In genomic region chr1:2124446-2125198, GRCh38 we compare ENCODE assay signal across 16 cellular contexts.
DNase-seq lines count a peak whose midpoint lies in the region; ATAC-seq and TF ChIP-seq lines count a peak whose summit lies in the region.
"Had no signal": no experiment of that assay in that cellular context is flagged by ENCODE, and none has a peak within 500 bp of the region (broad histone marks: within the 10 kb centered on the region; RNA-seq: fewer than 3 reads in every experiment).

No MANE protein-coding gene starts in this region.

- H3K27ac Mint-ChIP-seq in WTC11: peak overlapping the region; percentile 83
- H3K27ac Mint-ChIP-seq in endodermal cell: no peak overlapping the region
- H3K27ac Mint-ChIP-seq: stimulated activated naive CD8-positive, alpha-beta T cell treated with anti-CD3 and anti-CD28 coated beads, Interleukin-15, Interleukin-2, amounts not matched to agents 100 ng/mL and 50 ng/mL, for 24 hours had no signal

- H3K4me2 ChIP-seq in osteoblast (ENCODE audit: insufficient read depth, low read length): no peak overlapping the region

- H3K4me3 Mint-ChIP-seq in WTC11: no peak overlapping the region
- H3K4me3 Mint-ChIP-seq in endodermal cell: no peak overlapping the region
- H3K4me3 Mint-ChIP-seq: stimulated activated naive CD8-positive, alpha-beta T cell treated with anti-CD3 and anti-CD28 coated beads, Interleukin-15, Interleukin-2, amounts not matched to agents 100 ng/mL and 50 ng/mL, for 24 hours had no signal

- H3K36me3 ChIP-seq in left ventricle myocardium inferior: no peaks in the 10 kb centered on the region
- H3K36me3 ChIP-seq in osteoblast (ENCODE audit: insufficient read depth, low read length): no peaks in the 10 kb centered on the region
- H3K36me3 ChIP-seq in endodermal cell (ENCODE audit: control insufficient read depth, insufficient read depth, low read length): no peaks in the 10 kb centered on the region
- no peaks in the 10 kb centered on the region for H3K36me3 ChIP-seq in uterus
- H3K36me3 ChIP-seq in gastrocnemius medialis: no peaks in the 10 kb centered on the region

- no peaks in the 10 kb centered on the region for H3K27me3 Mint-ChIP-seq in WTC11 (ENCODE audit: low read depth)
- H3K27me3 Mint-ChIP-seq in endodermal cell (ENCODE audit: insufficient read depth): no peaks in the 10 kb centered on the region
- H3K27me3 Mint-ChIP-seq: naive B cell; stimulated activated naive CD8-positive, alpha-beta T cell treated with anti-CD3 and anti-CD28 coated beads, Interleukin-15, Interleukin-2, amounts not matched to agents 100 ng/mL and 50 ng/mL, for 24 hours had no signal

- no peak overlapping the region for H2AFZ ChIP-seq in osteoblast (ENCODE audit: low read length)

- H3K27ac ChIP-seq in left ventricle myocardium inferior (replicated peaks): no peak overlapping the region
- no peak overlapping the region for H3K27ac ChIP-seq in osteoblast (ENCODE audit: low read depth, low read length)
- H3K27ac ChIP-seq in endodermal cell (ENCODE audit: low read depth, low read length): no peak overlapping the region
- no peak overlapping the region for H3K27ac ChIP-seq in uterus
- no peak overlapping the region for H3K27ac ChIP-seq in gastrocnemius medialis
- H3K27ac ChIP-seq: foreskin keratinocyte had no signal

- in situ Hi-C loops in gastrocnemius medialis (cut with MboI; ENCODE audit: low sequenced_read_pairs in 4 of 4): no loop called here

- 96% methylated on average over 22 to 31 of the region's 31 CpGs for WGBS in endodermal cell (ENCODE audit: insufficient coverage in 1 of 2, insufficient read length in 1 of 2), 2 experiments

- no peak for ATAC-seq in WTC11
- ATAC-seq in GM21447 (IDR thresholded peaks at IDR 0.05; ENCODE audit: unreplicated experiment): no peak
- no peak for ATAC-seq in gastrocnemius medialis
- ATAC-seq: foreskin keratinocyte had no signal

- peaks cover 3% of the 10 kb centered on the region for H3K9me3 ChIP-seq in left ventricle myocardium inferior (replicated peaks)
- H3K9me3 ChIP-seq in osteoblast (ENCODE audit: low read depth, low read length): no peaks in the 10 kb centered on the region
- H3K9me3 ChIP-seq in endodermal cell (ENCODE audit: control insufficient read depth, low read length): peaks cover 6% of the 10 kb centered on the region
- no peaks in the 10 kb centered on the region for H3K9me3 ChIP-seq in uterus
- H3K9me3 ChIP-seq in gastrocnemius medialis: no peaks in the 10 kb centered on the region

- CTCF ChIA-PET in WTC11 (lab: Charles Lee): interaction anchor here (0.6 to 0.9 kb wide), 2 partner anchors 16 to 50 kb away, joined by 3 read pairs; no protein-coding TSS in a partner anchor

- H3K27me3 ChIP-seq in left ventricle myocardium inferior (ENCODE audit: low read depth): peaks cover 6% of the 10 kb centered on the region
- H3K27me3 ChIP-seq in osteoblast (ENCODE audit: insufficient read depth, low read length): peaks cover 23% of the 10 kb centered on the region
- H3K27me3 ChIP-seq in endodermal cell (ENCODE audit: control insufficient read depth, insufficient read depth, low read length, poor library complexity, severe bottlenecking): no peaks in the 10 kb centered on the region
- no peaks in the 10 kb centered on the region for H3K27me3 ChIP-seq in uterus
- H3K27me3 ChIP-seq in gastrocnemius medialis: peaks cover 18 to 38% (median 22%) of the 10 kb centered on the region in 3 donors
- H3K27me3 ChIP-seq: foreskin keratinocyte had no signal

- no peak overlapping the region for H3K9ac ChIP-seq in endodermal cell (ENCODE audit: extremely low read depth, low read length, poor library complexity, severe bottlenecking)

- H3K4me1 ChIP-seq in left ventricle myocardium inferior: peaks cover 17% of the 10 kb centered on the region
- peaks cover 4% of the 10 kb centered on the region for H3K4me1 ChIP-seq in osteoblast (ENCODE audit: insufficient read depth, low read length)
- no peaks in the 10 kb centered on the region for H3K4me1 ChIP-seq in endodermal cell (ENCODE audit: control insufficient read depth, insufficient read depth, low read length)
- H3K4me1 ChIP-seq in uterus: no peaks in the 10 kb centered on the region
- H3K4me1 ChIP-seq in gastrocnemius medialis: no peaks in the 10 kb centered on the region
- H3K4me1 ChIP-seq: foreskin keratinocyte had no signal

- POLR2A ChIA-PET in WTC11 (lab: Charles Lee): no interaction called here

- H3K79me2 ChIP-seq in osteoblast (ENCODE audit: insufficient read depth, low read length): no peaks in the 10 kb centered on the region

- DNase-seq in CD1c-positive myeloid dendritic cell (ENCODE audit: extremely low spot score): peak; percentile 34
- no peak for DNase-seq in WTC11 (ENCODE audit: low spot score)
- DNase-seq in left ventricle myocardium inferior: peak; percentile 4
- DNase-seq in osteoblast (ENCODE audit: insufficient read length, low spot score, missing footprints): peak; percentile 86
- no peak for DNase-seq in endodermal cell
- no peak for DNase-seq in uterus
- DNase-seq in gastrocnemius medialis: no peak
- DNase-seq: activated CD4-positive, CD25-positive, alpha-beta regulatory T cell treated with anti-CD3 and anti-CD28 coated beads, Interleukin-2, amount 50 U/mL, for 72 hours; foreskin keratinocyte; naive B cell; NCI-H1694 treated with DMSO at 0.1 percent for 48 hours; NCI-H446 treated with DMSO at 0.1 percent for 48 hours; SIG-M5; stimulated activated CD4-positive, alpha-beta T cell treated with anti-CD3 and anti-CD28 coated beads, Interleukin-15, amount 100 ng/mL, for 24 hours had no signal

- no peaks in the 10 kb centered on the region for H4K20me1 ChIP-seq in osteoblast (ENCODE audit: insufficient read depth, low read length)

- H3K4me1 Mint-ChIP-seq in WTC11 (peaks cover 3% of the 10 kb centered on the region; the same call in 1 of the 2 replicates), endodermal cell (no peaks in the 10 kb centered on the region)

- peaks cover 18% of the 10 kb centered on the region for H3K9me3 Mint-ChIP-seq in WTC11
- H3K9me3 Mint-ChIP-seq in endodermal cell: peaks cover 22% of the 10 kb centered on the region

- no peak for TF ChIP-seq CTCF in WTC11 (IDR thresholded peaks at IDR 0.05)
- no peak for TF ChIP-seq CTCF in left ventricle myocardium inferior (IDR thresholded peaks at IDR 0.05; ENCODE audit: borderline replicate concordance)
- no peak for TF ChIP-seq CTCF in osteoblast (IDR thresholded peaks at IDR 0.05; ENCODE audit: extremely low read depth, low read depth, low read length)
- TF ChIP-seq CTCF in endodermal cell (conservative IDR thresholded peaks at IDR 0.05): no peak
- no peak for TF ChIP-seq CTCF in uterus (IDR thresholded peaks at IDR 0.05)
- no peak for TF ChIP-seq CTCF in gastrocnemius medialis (IDR thresholded peaks at IDR 0.05 in 4 of 5, conservative IDR thresholded peaks at IDR 0.05 in 1 of 5)

- H3K4me3 ChIP-seq in left ventricle myocardium inferior (no peak overlapping the region), osteoblast (ENCODE audit: insufficient read depth, low read length) (no peak overlapping the region), endodermal cell (ENCODE audit: low read length) (no peak overlapping the region), uterus (no peak overlapping the region), gastrocnemius medialis (no peak overlapping the region)

- no peak for TF ChIP-seq POLR2A in uterus (IDR thresholded peaks at IDR 0.05)
- TF ChIP-seq POLR2A in gastrocnemius medialis (IDR thresholded peaks at IDR 0.05): no peak

- peaks cover 14% of the 10 kb centered on the region for H3K36me3 Mint-ChIP-seq in WTC11
- H3K36me3 Mint-ChIP-seq in endodermal cell (ENCODE audit: low read depth): peaks cover 22% of the 10 kb centered on the region

- intact Hi-C loops in left ventricle myocardium inferior (cut with micrococcal nuclease) (no loop called here), uterus (cut with DNase I; ENCODE audit: low total_unique reads) (no loop called here), gastrocnemius medialis (cut with DNase I; ENCODE audit: low total_unique reads) (no loop called here)

TF ChIP-seq in WTC11, 78 proteins besides CTCF, POLR2A, EP300 and RAD21 (continues in another document):
- TF ChIP-seq ATF3 (CRISPR knock-in tag; conservative IDR thresholded peaks at IDR 0.05) (no peak), ARID4B (CRISPR knock-in tag; IDR thresholded peaks at IDR 0.05; ENCODE audit: borderline replicate concordance) (no peak)

Comparison
In these comparisons a context has a peak if more than half of its experiments do, and no peak if none do; other contexts are left out.
1. DNase-seq: peak in CD1c-positive myeloid dendritic cell (single experiment), left ventricle myocardium inferior (single experiment) and osteoblast (single experiment); none in WTC11 (single experiment), endodermal cell (single experiment), uterus (0 of 2) and gastrocnemius medialis (0 of 2).